Comparison of ENCODE assay signal across 1 cellular context in the genomic region with DNA sequence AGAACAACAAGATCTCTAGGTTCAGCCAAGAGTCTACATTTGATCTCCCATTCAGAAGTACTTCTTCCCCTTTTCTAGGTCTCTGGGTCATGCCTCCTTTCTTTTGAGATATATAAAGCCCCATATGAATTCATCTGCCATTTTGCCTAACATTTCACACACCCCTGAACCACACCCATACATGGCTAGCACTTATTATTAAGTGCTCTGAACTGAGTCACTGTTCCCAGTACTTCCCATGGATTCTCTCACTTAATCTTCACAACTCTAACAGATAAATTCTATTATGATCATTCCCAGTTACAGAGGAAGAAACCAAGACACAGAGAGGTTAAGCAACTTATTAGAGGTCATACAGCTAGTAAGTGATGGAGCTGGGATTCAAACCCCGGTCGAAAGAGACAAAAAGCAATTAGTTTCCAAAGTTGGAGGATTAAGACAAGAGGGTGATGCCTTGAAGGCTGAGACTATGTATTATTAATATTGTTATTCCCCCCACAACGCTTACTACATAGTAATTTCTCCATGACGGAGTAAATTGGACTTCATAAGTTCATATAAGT.
TF ChIP-seq lines count a peak whose summit lies in the region.

No MANE protein-coding gene starts in this region.

TF ChIP-seq in IMR-90, 13 proteins besides CTCF, POLR2A, EP300 and RAD21 (continued from another document):
- TF ChIP-seq MAZ (IDR thresholded peaks at IDR 0.05; ENCODE audit: borderline replicate concordance, low read depth, low read length) (no peak), RCOR1 (IDR thresholded peaks at IDR 0.05; ENCODE audit: insufficient replicate concordance, low read length) (no peak), SMC3 (IDR thresholded peaks at IDR 0.05; ENCODE audit: low read depth, low read length) (no peak), MAFK (IDR thresholded peaks at IDR 0.05; ENCODE audit: low read depth, low read length) (no peak), RFX5 (IDR thresholded peaks at IDR 0.05; ENCODE audit: low read depth, low read length) (no peak), MXI1 (IDR thresholded peaks at IDR 0.05; ENCODE audit: borderline replicate concordance, low read depth, low read length) (no peak), FOS (IDR thresholded peaks at IDR 0.05; ENCODE audit: low read depth, low read length) (no peak), CHD1 (IDR thresholded peaks at IDR 0.05; ENCODE audit: low read depth, low read length) (no peak)
- TF ChIP-seq, protein P1, sequence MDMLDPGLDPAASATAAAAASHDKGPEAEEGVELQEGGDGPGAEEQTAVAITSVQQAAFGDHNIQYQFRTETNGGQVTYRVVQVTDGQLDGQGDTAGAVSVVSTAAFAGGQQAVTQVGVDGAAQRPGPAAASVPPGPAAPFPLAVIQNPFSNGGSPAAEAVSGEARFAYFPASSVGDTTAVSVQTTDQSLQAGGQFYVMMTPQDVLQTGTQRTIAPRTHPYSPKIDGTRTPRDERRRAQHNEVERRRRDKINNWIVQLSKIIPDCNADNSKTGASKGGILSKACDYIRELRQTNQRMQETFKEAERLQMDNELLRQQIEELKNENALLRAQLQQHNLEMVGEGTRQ (IDR thresholded peaks at IDR 0.05; ENCODE audit: low read depth, low read length) = no peak
